Comparison of ENCODE assay signal across 9 cellular contexts in genomic region chr2:198314559-198315153, GRCh38.
DNase-seq lines count a peak whose midpoint lies in the region; ATAC-seq lines count a peak whose summit lies in the region.
"Had no signal": no experiment of that assay in that cellular context is flagged by ENCODE, and none has a peak within 500 bp of the region (broad histone marks: within the 10 kb centered on the region; RNA-seq: fewer than 3 reads in every experiment).

No MANE protein-coding gene starts in this region.

- peaks cover 45% of the 10 kb centered on the region for H3K27me3 Mint-ChIP-seq in activated naive CD4-positive, alpha-beta T cell treated with anti-CD3 and anti-CD28 coated beads, Interleukin-2, amount 10 ng/mL, durations not matched to agents 7 days and 5 days
- peaks cover 67% of the 10 kb centered on the region for H3K27me3 Mint-ChIP-seq in activated T-helper 2 cell treated with anti-CD3 and anti-CD28 coated beads, Interferon-gamma antibody, Interleukin-2, Interleukin-4, amounts not matched to agents 10 μg/mL and 5 μg/mL and 100 μg/mL, durations not matched to agents 14 hours and 24 hours and 36 hours (ENCODE audit: low read depth)

- DNase-seq in activated naive CD4-positive, alpha-beta T cell treated with anti-CD3 and anti-CD28 coated beads, Interleukin-2, amount 10 ng/mL, durations not matched to agents 7 days and 5 days = peak; percentile 26
- DNase-seq in activated naive CD4-positive, alpha-beta T cell treated with Interleukin-2 at 50 U/mL for 16 hours = no peak
- DNase-seq in NOMO-1 (lab: John Stamatoyannopoulos, UW; ENCODE audit: unreplicated experiment in 2 of 2) (peak; percentile 17 to 70), medulla oblongata (ENCODE audit: extremely low spot score) (peak; percentile 83), 8988T (no peak)
- peak; percentile 16 for DNase-seq in central memory CD4-positive, alpha-beta T cell
- no peak for DNase-seq in activated T-helper 2 cell treated with anti-CD3 and anti-CD28 coated beads, Interferon-gamma antibody, Interleukin-2, Interleukin-4, amounts not matched to agents 10 μg/mL and 5 μg/mL and 100 μg/mL, durations not matched to agents 14 hours and 24 hours and 36 hours (ENCODE audit: low spot score)

- ATAC-seq in HG03432 (IDR thresholded peaks at IDR 0.05; ENCODE audit: unreplicated experiment) = peak; percentile 70

- CTCF ChIA-PET in activated naive CD4-positive, alpha-beta T cell treated with anti-CD3 and anti-CD28 coated beads, Interleukin-2, amount 10 ng/mL, durations not matched to agents 7 days and 5 days (lab: Charles Lee) = interaction anchor here (0.7 to 3.3 kb wide), 12 partner anchors 9 to 1174 kb away, joined by 3 to 12 read pairs (median 4); no protein-coding TSS in a partner anchor

- no peak overlapping the region for H3K4me3 Mint-ChIP-seq in activated naive CD4-positive, alpha-beta T cell treated with anti-CD3 and anti-CD28 coated beads, Interleukin-2, amount 10 ng/mL, durations not matched to agents 7 days and 5 days
- no peak overlapping the region for H3K4me3 Mint-ChIP-seq in activated T-helper 2 cell treated with anti-CD3 and anti-CD28 coated beads, Interferon-gamma antibody, Interleukin-2, Interleukin-4, amounts not matched to agents 10 μg/mL and 5 μg/mL and 100 μg/mL, durations not matched to agents 14 hours and 24 hours and 36 hours (ENCODE audit: low read depth)
- H3K4me3 Mint-ChIP-seq: activated naive CD8-positive, alpha-beta T cell had no signal

- H3K9me3 Mint-ChIP-seq in activated naive CD4-positive, alpha-beta T cell treated with anti-CD3 and anti-CD28 coated beads, Interleukin-2, amount 10 ng/mL, durations not matched to agents 7 days and 5 days = no peaks in the 10 kb centered on the region
- H3K9me3 Mint-ChIP-seq in activated T-helper 2 cell treated with anti-CD3 and anti-CD28 coated beads, Interferon-gamma antibody, Interleukin-2, Interleukin-4, amounts not matched to agents 10 μg/mL and 5 μg/mL and 100 μg/mL, durations not matched to agents 14 hours and 24 hours and 36 hours = no peaks in the 10 kb centered on the region

- no peaks in the 10 kb centered on the region for H3K4me1 Mint-ChIP-seq in activated naive CD4-positive, alpha-beta T cell treated with anti-CD3 and anti-CD28 coated beads, Interleukin-2, amount 10 ng/mL, durations not matched to agents 7 days and 5 days
- H3K4me1 Mint-ChIP-seq in activated T-helper 2 cell treated with anti-CD3 and anti-CD28 coated beads, Interferon-gamma antibody, Interleukin-2, Interleukin-4, amounts not matched to agents 10 μg/mL and 5 μg/mL and 100 μg/mL, durations not matched to agents 14 hours and 24 hours and 36 hours (ENCODE audit: low read depth) = peaks cover 7% of the 10 kb centered on the region

- no peaks in the 10 kb centered on the region for H3K36me3 Mint-ChIP-seq in activated naive CD4-positive, alpha-beta T cell treated with anti-CD3 and anti-CD28 coated beads, Interleukin-2, amount 10 ng/mL, durations not matched to agents 7 days and 5 days
- H3K36me3 Mint-ChIP-seq in activated T-helper 2 cell treated with anti-CD3 and anti-CD28 coated beads, Interferon-gamma antibody, Interleukin-2, Interleukin-4, amounts not matched to agents 10 μg/mL and 5 μg/mL and 100 μg/mL, durations not matched to agents 14 hours and 24 hours and 36 hours (ENCODE audit: low read depth) = no peaks in the 10 kb centered on the region
- H3K36me3 Mint-ChIP-seq: activated naive CD8-positive, alpha-beta T cell had no signal

- intact Hi-C loops in activated T-helper 2 cell treated with anti-CD3 and anti-CD28 coated beads, Interferon-gamma antibody, Interleukin-2, Interleukin-4, amounts not matched to agents 10 μg/mL and 5 μg/mL and 100 μg/mL, durations not matched to agents 14 hours and 24 hours and 36 hours (cut with micrococcal nuclease) = loop anchor here (5.0 kb wide), 1 partner anchor 1153 kb away; no protein-coding TSS in a partner anchor

- no peak overlapping the region for H3K27ac Mint-ChIP-seq in activated naive CD4-positive, alpha-beta T cell treated with anti-CD3 and anti-CD28 coated beads, Interleukin-2, amount 10 ng/mL, durations not matched to agents 7 days and 5 days
- no peak overlapping the region for H3K27ac Mint-ChIP-seq in activated T-helper 2 cell treated with anti-CD3 and anti-CD28 coated beads, Interferon-gamma antibody, Interleukin-2, Interleukin-4, amounts not matched to agents 10 μg/mL and 5 μg/mL and 100 μg/mL, durations not matched to agents 14 hours and 24 hours and 36 hours
- H3K27ac Mint-ChIP-seq: activated naive CD8-positive, alpha-beta T cell had no signal

Comparison
In these comparisons a context has a peak if more than half of its experiments do, and no peak if none do; other contexts are left out.
1. DNase-seq: peak in activated naive CD4-positive, alpha-beta T cell treated with anti-CD3 and anti-CD28 coated beads, Interleukin-2, amount 10 ng/mL, durations not matched to agents 7 days and 5 days (single experiment), NOMO-1 (2 of 2), central memory CD4-positive, alpha-beta T cell (single experiment) and medulla oblongata (single experiment); none in activated naive CD4-positive, alpha-beta T cell treated with Interleukin-2 at 50 U/mL for 16 hours (single experiment), 8988T (single experiment) and activated T-helper 2 cell treated with anti-CD3 and anti-CD28 coated beads, Interferon-gamma antibody, Interleukin-2, Interleukin-4, amounts not matched to agents 10 μg/mL and 5 μg/mL and 100 μg/mL, durations not matched to agents 14 hours and 24 hours and 36 hours (single experiment).